ENCODE assay signal across 2 cellular contexts in genomic region chr7:106944035-106944665, GRCh38.
TF ChIP-seq lines count a peak whose summit lies in the region.

No MANE protein-coding gene starts in this region.

TF ChIP-seq in IMR-90, 13 proteins besides CTCF, POLR2A, EP300 and RAD21:
- TF ChIP-seq USF2 (IDR thresholded peaks at IDR 0.05; ENCODE audit: low read depth, low read length) (no peak), NFE2L2 (IDR thresholded peaks at IDR 0.05; ENCODE audit: low read depth, low read length) (no peak), FOS (IDR thresholded peaks at IDR 0.05; ENCODE audit: low read depth, low read length) (no peak), SMC3 (IDR thresholded peaks at IDR 0.05; ENCODE audit: low read depth, low read length) (no peak)
TF ChIP-seq in IMR-90: peak in this region for 0.

TF ChIP-seq in K562, 482 proteins besides CTCF, POLR2A, EP300 and RAD21:
- 0 out of 2 replicates have a peak, but pooled peaks have one; percentile 46 for TF ChIP-seq MCM3 (IDR thresholded peaks at IDR 0.05)
- TF ChIP-seq CC2D1A (IDR thresholded peaks at IDR 0.05), result 0 out of 2 replicates have a peak, but pooled peaks have one; percentile 13
- TF ChIP-seq ZNF277 (CRISPR knock-in tag; IDR thresholded peaks at IDR 0.05; ENCODE audit: borderline replicate concordance), result no peak
- TF ChIP-seq CHD4 (IDR thresholded peaks at IDR 0.05; ENCODE audit: insufficient read depth, insufficient replicate concordance, low read depth, low read length, poor library complexity, severe bottlenecking), result no peak
- no peak for TF ChIP-seq SMARCB1 (IDR thresholded peaks at IDR 0.05; ENCODE audit: insufficient read length, low read depth)
